1 cellular context compared by ENCODE assay signal in the genomic region with DNA sequence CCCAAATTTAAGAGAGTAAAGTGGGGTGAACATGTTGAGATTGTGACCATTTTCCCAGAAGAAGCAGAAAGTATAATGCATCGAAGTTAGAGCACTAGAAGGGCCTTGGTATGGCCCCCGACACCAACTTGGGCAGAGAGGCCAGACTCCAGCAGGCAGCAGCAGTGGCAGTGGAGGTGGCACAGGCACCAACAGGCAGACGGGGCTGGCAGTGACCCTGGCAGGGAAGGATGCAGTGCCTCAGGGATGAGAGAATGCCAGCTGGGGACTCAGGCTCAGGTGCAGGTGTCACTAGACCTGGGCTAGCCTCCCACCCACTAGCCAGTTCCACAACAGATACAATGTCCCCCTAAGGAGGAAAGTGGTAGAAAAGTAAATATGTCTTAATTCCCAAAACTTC.
TF ChIP-seq lines count a peak whose summit lies in the region.

No MANE protein-coding gene starts in this region.

TF ChIP-seq in IMR-90, 13 proteins besides CTCF, POLR2A, EP300 and RAD21:
- TF ChIP-seq MAZ (IDR thresholded peaks at IDR 0.05; ENCODE audit: borderline replicate concordance, low read depth, low read length) (no peak), NFE2L2 (IDR thresholded peaks at IDR 0.05; ENCODE audit: low read depth, low read length) (no peak), SMC3 (IDR thresholded peaks at IDR 0.05; ENCODE audit: low read depth, low read length) (no peak), CEBPB (IDR thresholded peaks at IDR 0.05; ENCODE audit: low read depth, low read length) (no peak), MXI1 (IDR thresholded peaks at IDR 0.05; ENCODE audit: borderline replicate concordance, low read depth, low read length) (no peak), RCOR1 (IDR thresholded peaks at IDR 0.05; ENCODE audit: insufficient replicate concordance, low read length) (no peak), USF2 (IDR thresholded peaks at IDR 0.05; ENCODE audit: low read depth, low read length) (no peak), BHLHE40 (IDR thresholded peaks at IDR 0.05; ENCODE audit: low read depth, low read length) (no peak), FOS (IDR thresholded peaks at IDR 0.05; ENCODE audit: low read depth, low read length) (no peak), MAFK (IDR thresholded peaks at IDR 0.05; ENCODE audit: low read depth, low read length) (no peak)
- TF ChIP-seq, protein P1, sequence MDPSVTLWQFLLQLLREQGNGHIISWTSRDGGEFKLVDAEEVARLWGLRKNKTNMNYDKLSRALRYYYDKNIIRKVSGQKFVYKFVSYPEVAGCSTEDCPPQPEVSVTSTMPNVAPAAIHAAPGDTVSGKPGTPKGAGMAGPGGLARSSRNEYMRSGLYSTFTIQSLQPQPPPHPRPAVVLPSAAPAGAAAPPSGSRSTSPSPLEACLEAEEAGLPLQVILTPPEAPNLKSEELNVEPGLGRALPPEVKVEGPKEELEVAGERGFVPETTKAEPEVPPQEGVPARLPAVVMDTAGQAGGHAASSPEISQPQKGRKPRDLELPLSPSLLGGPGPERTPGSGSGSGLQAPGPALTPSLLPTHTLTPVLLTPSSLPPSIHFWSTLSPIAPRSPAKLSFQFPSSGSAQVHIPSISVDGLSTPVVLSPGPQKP (IDR thresholded peaks at IDR 0.05; ENCODE audit: borderline replicate concordance, low read depth, low read length) = no peak
